8 cellular contexts compared by ENCODE assay signal in the genomic region with DNA sequence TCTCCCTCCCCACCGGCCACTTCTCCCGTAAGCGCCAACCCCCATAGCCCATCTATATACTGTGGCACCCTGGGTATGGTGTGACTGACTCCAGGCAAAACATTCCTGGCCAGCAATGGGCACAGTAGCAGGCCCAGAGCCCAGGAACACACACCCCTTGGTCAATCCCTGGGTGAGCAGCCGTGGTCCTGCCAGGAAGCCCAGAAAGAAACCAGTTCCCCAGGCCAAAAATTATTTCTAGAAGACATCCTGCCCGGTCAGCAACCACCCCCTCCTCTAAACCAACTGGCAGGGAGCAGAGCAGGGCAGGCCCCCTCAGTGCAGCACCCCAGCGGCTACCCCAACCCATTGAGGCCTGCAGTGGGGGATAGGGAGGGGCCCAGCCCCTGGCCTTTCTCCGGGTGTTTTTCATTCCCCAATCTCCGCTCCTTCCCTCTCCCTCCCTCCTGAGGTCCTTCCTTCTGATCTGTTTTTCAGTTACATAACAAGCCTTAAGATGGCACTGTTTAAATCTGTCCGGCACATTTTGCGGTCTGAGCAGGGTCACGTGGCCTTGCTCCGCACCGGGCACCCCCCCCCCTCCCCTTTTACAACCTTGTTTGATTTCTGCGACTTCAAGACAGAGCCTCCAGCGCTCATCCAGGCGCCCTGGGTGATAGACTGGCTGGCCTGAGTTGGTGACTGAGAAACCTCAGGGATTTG. TPM values are rescaled to one million over a fixed set of nuclear protein-coding genes. Genes with fewer than 3 reads are reported as not detected.
DNase-seq lines count a peak whose midpoint lies in the region; ATAC-seq and TF ChIP-seq lines count a peak whose summit lies in the region.

No MANE protein-coding gene starts in this region.

- peak; percentile 44 for DNase-seq in A172 (ENCODE audit: low spot score)
- DNase-seq in EL = peak; percentile 60
- DNase-seq in NCI-H82 treated with DMSO at 0.1 percent for 48 hours (lab: John Stamatoyannopoulos, UW; ENCODE audit: unreplicated experiment) = peak; percentile 35
- no peak for DNase-seq in brain microvascular endothelial cell
- no peak for DNase-seq in vagina (ENCODE audit: extremely low spot score in 2 of 2)

- in situ Hi-C loops in brain microvascular endothelial cell (cut with HindIII; ENCODE audit: low pct_ligation_motif_present, low sequenced_read_pairs) = no loop called here

- H3K27me3 ChIP-seq in brain microvascular endothelial cell (replicated peaks) = peaks cover 3% of the 10 kb centered on the region
- H3K27me3 ChIP-seq in muscle layer of colon (ENCODE audit: control insufficient read depth in 1 of 2, insufficient read depth in 2 of 2, low read length in 2 of 2) = peaks cover 0 to 28% of the 10 kb centered on the region in 2 donors
- H3K27me3 ChIP-seq in vagina = peaks cover 29% of the 10 kb centered on the region

- no peak for TF ChIP-seq POLR2A in vagina (IDR thresholded peaks at IDR 0.05)

- intact Hi-C loops in vagina (cut with DNase I) = no loop called here

- peak; percentile 39 for TF ChIP-seq CTCF in brain microvascular endothelial cell (IDR thresholded peaks at IDR 0.05; ENCODE audit: low read depth, low read length, missing control alignments)
- no peak for TF ChIP-seq CTCF in vagina (IDR thresholded peaks at IDR 0.05)

- no peaks in the 10 kb centered on the region for H3K9me3 ChIP-seq in muscle layer of colon (ENCODE audit: low read length)
- no peaks in the 10 kb centered on the region for H3K9me3 ChIP-seq in vagina

- H3K36me3 ChIP-seq in brain microvascular endothelial cell (replicated peaks) (peaks cover 2% of the 10 kb centered on the region), muscle layer of colon (ENCODE audit: insufficient read depth, low read length) (peaks cover 19% of the 10 kb centered on the region), vagina (no peaks in the 10 kb centered on the region)

- H3K4me3 ChIP-seq in brain microvascular endothelial cell (ENCODE audit: low read depth, low read length) (peak overlapping the region; percentile 46), muscle layer of colon (ENCODE audit: low read depth in 1 of 2, low read length in 2 of 2) (peak overlapping the region; percentile 62 to 72), vagina (no peak overlapping the region)

- peak overlapping the region; percentile 61 for H3K9ac ChIP-seq in muscle layer of colon (ENCODE audit: low read length)

- H3K4me1 ChIP-seq in muscle layer of colon (ENCODE audit: insufficient read depth, low read length) (peaks cover 26% of the 10 kb centered on the region), vagina (peaks cover 48% of the 10 kb centered on the region)

- ATAC-seq in HG03460 (IDR thresholded peaks at IDR 0.05; ENCODE audit: unreplicated experiment) (no peak), HG03196 (IDR thresholded peaks at IDR 0.05; ENCODE audit: unreplicated experiment) (no peak)

- H3K27ac ChIP-seq in brain microvascular endothelial cell (no peak overlapping the region), muscle layer of colon (ENCODE audit: low read depth, low read length) (peak overlapping the region; percentile 79), vagina (no peak overlapping the region)

RNA-seq across cellular contexts. Expression of a gene that starts 2.0 kb away (rescaled TPM):
- 0.46 and 0.53 TPM in 2 replicates for total RNA-seq in A172 (2014; rRNA removed; shearing (Covaris generic))
- 0.49 TPM for total RNA-seq in vagina

RNA-seq across cellular contexts. Expression of a gene that starts 59.4 kb away (rescaled TPM):
- total RNA-seq in A172 (2014; rRNA removed; shearing (Covaris generic)) = 19.9 and 60.1 TPM in 2 replicates
- total RNA-seq in vagina = 11.8 TPM

Comparison
In these comparisons a context has a peak if more than half of its experiments do, and no peak if none do; other contexts are left out.
1. DNase-seq: peak in A172 (single experiment), EL (single experiment) and NCI-H82 treated with DMSO at 0.1 percent for 48 hours (single experiment); none in brain microvascular endothelial cell (single experiment) and vagina (0 of 2).
2. H3K4me3 ChIP-seq: peak in brain microvascular endothelial cell (single experiment) and muscle layer of colon (2 of 2); none in vagina (0 of 2).